In genomic region chr6:155493026-155493693, GRCh38 we compare ENCODE assay signal across 10 cellular contexts. TPM values are rescaled to one million over a fixed set of nuclear protein-coding genes. Genes with fewer than 3 reads are reported as not detected.
DNase-seq lines count a peak whose midpoint lies in the region; ATAC-seq and TF ChIP-seq lines count a peak whose summit lies in the region.
"Had no signal": no experiment of that assay in that cellular context is flagged by ENCODE, and none has a peak within 500 bp of the region (broad histone marks: within the 10 kb centered on the region; RNA-seq: fewer than 3 reads in every experiment).

No MANE protein-coding gene starts in this region.

- H3K27me3 Mint-ChIP-seq in glutamatergic neuron (ENCODE audit: unreplicated experiment), result no peaks in the 10 kb centered on the region

- no peak overlapping the region for H3K4me3 ChIP-seq in stomach smooth muscle (ENCODE audit: low read length in 2 of 2)

- H3K9ac ChIP-seq in stomach smooth muscle (ENCODE audit: low read length in 2 of 2), result no peak overlapping the region

- H3K4me1 Mint-ChIP-seq in glutamatergic neuron (ENCODE audit: low read depth, unreplicated experiment), result peaks cover 4% of the 10 kb centered on the region
- H3K4me1 Mint-ChIP-seq: naive thymus-derived CD8-positive, alpha-beta T cell had no signal

- no peaks in the 10 kb centered on the region for H3K9me3 ChIP-seq in stomach smooth muscle (ENCODE audit: control insufficient read depth in 2 of 2, low read length in 2 of 2)

- H3K9me3 Mint-ChIP-seq in glutamatergic neuron (ENCODE audit: unreplicated experiment), result no peaks in the 10 kb centered on the region

- H3K27ac ChIP-seq in stomach smooth muscle (ENCODE audit: low read length), result peak overlapping the region; percentile 31

- TF ChIP-seq CTCF in glutamatergic neuron (IDR thresholded peaks at IDR 0.05; ENCODE audit: partially characterized antibody, unreplicated experiment), result no peak

- peaks cover 16% of the 10 kb centered on the region for H3K4me1 ChIP-seq in stomach smooth muscle (ENCODE audit: control insufficient read depth, insufficient read depth, low read length)

- H3K4me3 Mint-ChIP-seq in glutamatergic neuron (ENCODE audit: unreplicated experiment), result no peak overlapping the region
- H3K4me3 Mint-ChIP-seq: naive thymus-derived CD8-positive, alpha-beta T cell had no signal

- ATAC-seq in GM19395 (IDR thresholded peaks at IDR 0.05; ENCODE audit: unreplicated experiment) (peak; percentile 32), HG02852 (IDR thresholded peaks at IDR 0.05; ENCODE audit: unreplicated experiment) (peak; percentile 25), GM21619 (IDR thresholded peaks at IDR 0.05; ENCODE audit: unreplicated experiment) (no peak)
- ATAC-seq: naive thymus-derived CD8-positive, alpha-beta T cell had no signal

- H3K36me3 ChIP-seq in stomach smooth muscle (ENCODE audit: control insufficient read depth in 2 of 2, insufficient read depth in 2 of 2, low read length in 2 of 2), result no peaks in the 10 kb centered on the region

- DNase-seq in astrocyte of the hippocampus (ENCODE audit: low read depth, low spot score) (peak; percentile 16), NCI-H1930 (lab: John Stamatoyannopoulos, UW) (no peak), glutamatergic neuron (no peak)
- DNase-seq: head of caudate nucleus; naive thymus-derived CD8-positive, alpha-beta T cell had no signal

- H3K27ac Mint-ChIP-seq in glutamatergic neuron (ENCODE audit: unreplicated experiment), result no peak overlapping the region
- H3K27ac Mint-ChIP-seq: naive thymus-derived CD8-positive, alpha-beta T cell had no signal

- peaks cover 5% of the 10 kb centered on the region for H3K36me3 Mint-ChIP-seq in glutamatergic neuron (ENCODE audit: unreplicated experiment)

- H3K27me3 ChIP-seq in stomach smooth muscle (ENCODE audit: control insufficient read depth in 1 of 2, insufficient read depth in 2 of 2, low read length in 2 of 2), result no peaks in the 10 kb centered on the region

RNA-seq across cellular contexts. Expression of gene NOX3, which starts 37.5 kb away (rescaled TPM):
- not detected for total RNA-seq in glutamatergic neuron (ENCODE audit: unreplicated experiment)
- total RNA-seq: cardiac septum; naive thymus-derived CD8-positive, alpha-beta T cell had no signal
